ENCODE assay signal across 12 cellular contexts in the genomic region with DNA sequence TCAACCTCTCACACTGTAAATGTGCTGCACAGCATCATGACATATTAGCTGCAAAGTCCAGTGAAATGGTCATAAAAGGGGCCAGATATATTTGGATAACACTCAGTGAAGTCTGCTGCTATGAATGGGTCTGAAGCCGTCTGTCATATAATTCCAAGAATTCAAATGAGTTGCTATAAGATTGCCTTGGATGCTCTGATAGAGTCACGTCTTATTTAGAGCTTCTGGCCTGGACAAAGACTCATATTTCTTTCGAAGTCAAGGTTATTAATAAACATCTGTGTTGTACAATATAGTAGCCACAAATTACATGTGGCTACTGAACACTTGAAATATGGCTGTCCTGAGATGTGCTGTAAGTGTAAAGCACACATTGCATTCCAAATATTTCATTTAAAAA. TPM values are rescaled to one million over a fixed set of nuclear protein-coding genes. Genes with fewer than 3 reads are reported as not detected.
DNase-seq lines count a peak whose midpoint lies in the region; ATAC-seq and TF ChIP-seq lines count a peak whose summit lies in the region.
"Had no signal": no experiment of that assay in that cellular context is flagged by ENCODE, and none has a peak within 500 bp of the region (broad histone marks: within the 10 kb centered on the region; RNA-seq: fewer than 3 reads in every experiment).

No MANE protein-coding gene starts in this region.

- H2BK20ac ChIP-seq in H9 (ENCODE audit: low read depth, low read length, poor library complexity, severe bottlenecking): no peak overlapping the region

- H3K23me2 ChIP-seq in H9 (ENCODE audit: insufficient read length, low read depth, low read length, poor library complexity, severe bottlenecking): no peaks in the 10 kb centered on the region

- H3K4ac ChIP-seq in H9 (ENCODE audit: low read depth, low read length): no peak overlapping the region

- no peak overlapping the region for H3K18ac ChIP-seq in H9 (ENCODE audit: insufficient read length, low read depth, low read length)

- H3K4me3 Mint-ChIP-seq in H9 (no peak overlapping the region), GM23338 (no peak overlapping the region)
- H3K4me3 Mint-ChIP-seq: CD4-positive, CD25-positive, alpha-beta regulatory T cell; CD8-positive, alpha-beta T cell had no signal

- TF ChIP-seq POLR2A in spleen (IDR thresholded peaks at IDR 0.05): no peak

- H2BK15ac ChIP-seq in H9 (ENCODE audit: low read depth, low read length): no peak overlapping the region

- intact Hi-C loops in left lung (cut with DNase I) (no loop called here), spleen (cut with DNase I; ENCODE audit: low total_unique reads) (loop anchor here (10.0 kb wide), 1 partner anchor 1253 kb away; no protein-coding TSS in a partner anchor)

- H3T11ph ChIP-seq in H9 (ENCODE audit: low read length): no peak overlapping the region

- H3K79me2 ChIP-seq in parathyroid adenoma: peaks cover 12% of the 10 kb centered on the region
- no peaks in the 10 kb centered on the region for H3K79me2 ChIP-seq in H9 (ENCODE audit: insufficient read depth, low read length)
- no peaks in the 10 kb centered on the region for H3K79me2 ChIP-seq in GM23338 (replicated peaks; ENCODE audit: insufficient read depth)

- no peaks in the 10 kb centered on the region for H3K79me1 ChIP-seq in H9 (ENCODE audit: insufficient read depth, low read depth, low read length, poor library complexity, severe bottlenecking)

- TF ChIP-seq CTCF in left lung (IDR thresholded peaks at IDR 0.05): no peak
- TF ChIP-seq CTCF in parathyroid adenoma (IDR thresholded peaks at IDR 0.05): no peak
- no peak for TF ChIP-seq CTCF in spleen (IDR thresholded peaks at IDR 0.05 in 8 of 11, conservative IDR thresholded peaks at IDR 0.05 in 3 of 11)
- no peak for TF ChIP-seq CTCF in H9 (conservative IDR thresholded peaks at IDR 0.05)
- TF ChIP-seq CTCF in GM23338 (conservative IDR thresholded peaks at IDR 0.05; ENCODE audit: low read depth in 2 of 2): no peak

- 46 to 77% (median 73%) methylated on average over 3 of the region's 3 CpGs for WGBS in spleen, 5 donors
- no CpG with 5 or more reads among the region's 3 CpGs for WGBS in H9 (ENCODE audit: extremely low coverage, insufficient read length, low lambda C conversion rate)

- H4K20me1 ChIP-seq in H9 (ENCODE audit: control insufficient read depth, insufficient read depth, insufficient read length) (no peaks in the 10 kb centered on the region), GM23338 (replicated peaks; ENCODE audit: insufficient read depth) (no peaks in the 10 kb centered on the region)

- H3K36me3 ChIP-seq in left lung: no peaks in the 10 kb centered on the region
- H3K36me3 ChIP-seq in parathyroid adenoma (ENCODE audit: control insufficient read depth, insufficient read depth, low read length): no peaks in the 10 kb centered on the region
- peaks cover 0 to 20% (median 2%) of the 10 kb centered on the region in 6 donors for H3K36me3 ChIP-seq in spleen
- no peaks in the 10 kb centered on the region for H3K36me3 ChIP-seq in GM23338 (ENCODE audit: insufficient read depth)

- no peak overlapping the region for H2BK120ac ChIP-seq in H9 (ENCODE audit: low read depth, low read length, poor library complexity, severe bottlenecking)

- H3K4me3 ChIP-seq in left lung (no peak overlapping the region), parathyroid adenoma (ENCODE audit: low read depth, low read length) (no peak overlapping the region), spleen (no peak overlapping the region), GM23338 (no peak overlapping the region)

- DNase-seq in left lung: no peak
- no peak for DNase-seq in spleen
- no peak for DNase-seq in H9
- DNase-seq in GM23338 (ENCODE audit: low spot score): no peak

- no peaks in the 10 kb centered on the region for H3K9me2 ChIP-seq in GM23338 (ENCODE audit: insufficient read depth)

- peak; percentile 31 for ATAC-seq in left lung
- no peak for ATAC-seq in activated CD4-positive, CD25-positive, alpha-beta regulatory T cell treated with anti-CD3 and anti-CD28 coated beads, Interleukin-2, amount 50 U/mL, for 24 hours
- no peak for ATAC-seq in GM23338

- H3K56ac ChIP-seq in H9 (ENCODE audit: insufficient read length, low read depth, low read length): no peak overlapping the region

- H3K23ac ChIP-seq in H9 (ENCODE audit: insufficient read length, low read depth, low read length): no peak overlapping the region

- no peaks in the 10 kb centered on the region for H3F3A ChIP-seq in GM23338 (replicated peaks; ENCODE audit: low read depth)

- H3K27me3 Mint-ChIP-seq in H9 (ENCODE audit: low read depth) (no peaks in the 10 kb centered on the region), GM23338 (ENCODE audit: insufficient read depth, low read depth, poor library complexity) (no peaks in the 10 kb centered on the region)

- peaks cover 0 to 5% of the 10 kb centered on the region in 2 donors for H3K4me1 ChIP-seq in left lung
- peaks cover 38% of the 10 kb centered on the region for H3K4me1 ChIP-seq in parathyroid adenoma
- peaks cover 0 to 37% (median 14%) of the 10 kb centered on the region in 6 donors for H3K4me1 ChIP-seq in spleen
- no peaks in the 10 kb centered on the region for H3K4me1 ChIP-seq in H9 (ENCODE audit: insufficient read depth, low read length)
- H3K4me1 ChIP-seq in GM23338 (ENCODE audit: insufficient read depth): peaks cover 6% of the 10 kb centered on the region; the same call in 1 of the 2 replicates
- H3K4me1 ChIP-seq: Caco-2 had no signal

- H3K14ac ChIP-seq in H9 (ENCODE audit: insufficient read depth, low read length): no peak overlapping the region

- H3K27ac Mint-ChIP-seq in H9 (no peak overlapping the region), GM23338 (no peak overlapping the region)
- H3K27ac Mint-ChIP-seq: CD8-positive, alpha-beta T cell had no signal

- H3K9ac ChIP-seq in parathyroid adenoma (no peak overlapping the region), H9 (ENCODE audit: extremely low read depth, insufficient read length, low read length) (no peak overlapping the region)

- H2AFZ ChIP-seq in parathyroid adenoma: no peak overlapping the region
- H2AFZ ChIP-seq in H9 (ENCODE audit: low read length): no peak overlapping the region
- no peak overlapping the region for H2AFZ ChIP-seq in GM23338

- H3K4me1 Mint-ChIP-seq in H9 (peaks cover 15 to 26% of the 10 kb centered on the region in 2 experiments), GM23338 (peaks cover 20% of the 10 kb centered on the region)
- H3K4me1 Mint-ChIP-seq: CD4-positive, CD25-positive, alpha-beta regulatory T cell had no signal

- H2AK5ac ChIP-seq in H9 (ENCODE audit: insufficient read length, low read length): no peak overlapping the region

- H4K5ac ChIP-seq in H9 (ENCODE audit: insufficient read length, low read depth, low read length): no peak overlapping the region

- no peak overlapping the region for H4K91ac ChIP-seq in H9 (ENCODE audit: insufficient read length, low read depth, low read length)

- H3K9me3 ChIP-seq in left lung (no peaks in the 10 kb centered on the region), parathyroid adenoma (ENCODE audit: control insufficient read depth, low read length) (no peaks in the 10 kb centered on the region), spleen (no peaks in the 10 kb centered on the region), H9 (ENCODE audit: control insufficient read depth, low read depth, low read length) (no peaks in the 10 kb centered on the region)
- H3K9me3 ChIP-seq: Caco-2 had no signal

- H3K27me3 ChIP-seq in left lung (no peaks in the 10 kb centered on the region), parathyroid adenoma (ENCODE audit: control insufficient read depth, insufficient read depth, low read length) (no peaks in the 10 kb centered on the region), spleen (replicated peaks in 1 of 7) (no peaks in the 10 kb centered on the region), H9 (ENCODE audit: insufficient read depth, low read length) (no peaks in the 10 kb centered on the region), GM23338 (ENCODE audit: insufficient read depth) (no peaks in the 10 kb centered on the region)

- no peak overlapping the region for H3K4me2 ChIP-seq in parathyroid adenoma (ENCODE audit: low read length)
- no peak overlapping the region for H3K4me2 ChIP-seq in H9 (ENCODE audit: insufficient read depth, insufficient read length, low read length)
- H3K4me2 ChIP-seq in GM23338: no peak overlapping the region

- H3K36me3 Mint-ChIP-seq in H9 (ENCODE audit: insufficient read depth in 1 of 3, low read depth in 3 of 3) (peaks cover 9 to 14% (median 14%) of the 10 kb centered on the region in 3 experiments; a peak in 5 of 7 replicates), GM23338 (ENCODE audit: low read depth) (peaks cover 28% of the 10 kb centered on the region)
- H3K36me3 Mint-ChIP-seq: CD4-positive, CD25-positive, alpha-beta regulatory T cell; CD8-positive, alpha-beta T cell had no signal

- no peak overlapping the region for H2BK12ac ChIP-seq in H9 (ENCODE audit: insufficient read length, low read depth, low read length)

- H3K27ac ChIP-seq in left lung (no peak overlapping the region), parathyroid adenoma (peak overlapping the region; percentile 33), spleen (peak overlapping the region in 5 of 8 donors; percentile 15 to 74 (median 58)), H9 (ENCODE audit: insufficient read length, low read depth, low read length) (no peak overlapping the region), GM23338 (ENCODE audit: low read depth) (no peak overlapping the region)

- no peak overlapping the region for H2BK5ac ChIP-seq in H9 (ENCODE audit: insufficient read length, low read length)

- H3K9me3 Mint-ChIP-seq in H9 (peaks cover 0 to 6% of the 10 kb centered on the region in 2 experiments; a peak in 1 of 5 replicates), GM23338 (no peaks in the 10 kb centered on the region)
- H3K9me3 Mint-ChIP-seq: CD4-positive, CD25-positive, alpha-beta regulatory T cell; CD8-positive, alpha-beta T cell had no signal

- no peak overlapping the region for H4K8ac ChIP-seq in H9 (replicated peaks; ENCODE audit: insufficient read length, low read depth, low read length)

TF ChIP-seq in GM23338, 12 proteins besides CTCF, POLR2A, EP300 and RAD21 (continues in another document):
- no peak for TF ChIP-seq STAT1 (IDR thresholded peaks at IDR 0.05; ENCODE audit: unreplicated experiment)
- TF ChIP-seq, protein P1, sequence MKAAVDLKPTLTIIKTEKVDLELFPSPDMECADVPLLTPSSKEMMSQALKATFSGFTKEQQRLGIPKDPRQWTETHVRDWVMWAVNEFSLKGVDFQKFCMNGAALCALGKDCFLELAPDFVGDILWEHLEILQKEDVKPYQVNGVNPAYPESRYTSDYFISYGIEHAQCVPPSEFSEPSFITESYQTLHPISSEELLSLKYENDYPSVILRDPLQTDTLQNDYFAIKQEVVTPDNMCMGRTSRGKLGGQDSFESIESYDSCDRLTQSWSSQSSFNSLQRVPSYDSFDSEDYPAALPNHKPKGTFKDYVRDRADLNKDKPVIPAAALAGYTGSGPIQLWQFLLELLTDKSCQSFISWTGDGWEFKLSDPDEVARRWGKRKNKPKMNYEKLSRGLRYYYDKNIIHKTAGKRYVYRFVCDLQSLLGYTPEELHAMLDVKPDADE (IDR thresholded peaks at IDR 0.05): no peak

RNA-seq across cellular contexts. Expression of gene OVCH1, which starts 54.4 kb away (rescaled TPM):
- under 1 TPM; 0.20 to 0.89 TPM for total RNA-seq in left lung
- total RNA-seq in spleen: 1 to 10 TPM; 1.6 to 5.7 (median 3.2) TPM
- under 1 TPM; 0.03 to 0.32 (median 0.20) TPM for polyA plus RNA-seq in spleen
- total RNA-seq in H9 (2021): not detected in 2 replicates
- not detected in 2 replicates for total RNA-seq in GM23338 (2014; rRNA removed; shearing (Covaris generic))
- not detected in 2 replicates for polyA plus RNA-seq in GM23338 (2016; fragmentation: Nextera tagmentation; extraction: Ambion mirVana)
- total RNA-seq: A172; Caco-2; CD4-positive, CD25-positive, alpha-beta regulatory T cell; CD8-positive, alpha-beta T cell; H7 had no signal
- polyA plus RNA-seq: CD4-positive, CD25-positive, alpha-beta regulatory T cell; H1 had no signal

Comparison
In these comparisons a context has a peak if more than half of its experiments do, and no peak if none do; other contexts are left out.
1. H3K27ac ChIP-seq: peak in parathyroid adenoma (single experiment) and spleen (5 of 8); none in left lung (0 of 2), H9 (single experiment) and GM23338 (single experiment).